ENCODE assay signal across 8 cellular contexts in the genomic region with DNA sequence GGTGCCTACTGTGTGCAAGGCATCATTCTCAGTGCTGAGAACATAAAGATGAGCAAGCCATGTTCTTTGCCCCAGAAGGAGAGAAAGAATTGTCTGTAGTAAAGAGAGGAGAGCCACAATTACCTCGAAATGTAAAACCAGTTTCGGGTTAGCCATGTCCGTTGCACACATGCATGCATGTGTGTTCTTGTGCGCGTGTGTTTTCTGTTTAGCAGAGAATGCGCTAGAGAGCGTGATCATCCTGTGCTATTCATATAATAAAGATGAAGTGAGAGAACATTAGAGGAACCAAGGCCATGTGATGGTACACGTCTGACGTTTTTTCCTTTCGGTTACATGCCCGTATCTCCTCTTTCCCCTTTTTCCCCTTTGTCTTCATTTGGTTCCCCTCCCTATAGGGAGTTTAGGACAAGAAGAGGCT.
DNase-seq lines count a peak whose midpoint lies in the region; ATAC-seq and TF ChIP-seq lines count a peak whose summit lies in the region.

No MANE protein-coding gene starts in this region.

- TF ChIP-seq CTCF in brain (conservative IDR thresholded peaks at IDR 0.05) (no peak), tibial nerve (IDR thresholded peaks at IDR 0.05) (no peak), PC-3 (conservative IDR thresholded peaks at IDR 0.05; ENCODE audit: low read depth, low read length) (no peak)

- intact Hi-C loops in Right ventricle myocardium superior (cut with DNase I): no loop called here
- intact Hi-C loops in cardiac septum (cut with DNase I): no loop called here
- intact Hi-C loops in PC-3 (cut with micrococcal nuclease): no loop called here

- no peak overlapping the region for H3K4me2 ChIP-seq in PC-3 (ENCODE audit: low read length)

- POLR2A ChIA-PET in PC-3 (lab: Charles Lee; ENCODE audit: unreplicated experiment): no interaction called here

- WGBS in tibial nerve, 2 donors: 82 to 87% methylated on average over 11 of the region's 11 CpGs

- H3F3A ChIP-seq in PC-3 (ENCODE audit: low read length, unreplicated experiment): no peaks in the 10 kb centered on the region

- H3K9ac ChIP-seq in PC-3 (ENCODE audit: low read length): no peak overlapping the region

- H3K27ac Mint-ChIP-seq in brain: peak overlapping the region in 3 of 5 experiments; percentile 52 to 68 (median 60)

- no peaks in the 10 kb centered on the region for H4K20me1 ChIP-seq in PC-3 (ENCODE audit: low read length)

- peaks cover 36% of the 10 kb centered on the region for H3K4me1 Mint-ChIP-seq in brain

- TF ChIP-seq POLR2A in tibial nerve (IDR thresholded peaks at IDR 0.05): peak in 1 of 2 donors; percentile 18

- ATAC-seq in Right ventricle myocardium superior (ENCODE audit: poor library complexity): peak; percentile 16
- ATAC-seq in HG03103 (IDR thresholded peaks at IDR 0.05; ENCODE audit: low read depth, unreplicated experiment): peak; percentile 31
- ATAC-seq in PC-3: no peak

- H3K27me3 ChIP-seq in tibial nerve: no peaks in the 10 kb centered on the region
- peaks cover 34% of the 10 kb centered on the region for H3K27me3 ChIP-seq in PC-3 (ENCODE audit: low read length)

- no peaks in the 10 kb centered on the region for H3K9me2 ChIP-seq in PC-3 (replicated peaks; ENCODE audit: low read length)

- H3K27me3 Mint-ChIP-seq in brain: no peaks in the 10 kb centered on the region

- H3K4me1 ChIP-seq in tibial nerve: peaks cover 0 to 88% (median 35%) of the 10 kb centered on the region in 4 donors
- no peaks in the 10 kb centered on the region for H3K4me1 ChIP-seq in PC-3 (ENCODE audit: insufficient read depth, low read length)

- H3K9me3 ChIP-seq in tibial nerve (no peaks in the 10 kb centered on the region), PC-3 (ENCODE audit: low read length) (no peaks in the 10 kb centered on the region)

- H3K36me3 ChIP-seq in tibial nerve (peaks cover 0 to 67% (median 0%) of the 10 kb centered on the region in 3 donors), PC-3 (ENCODE audit: low read depth, low read length) (no peaks in the 10 kb centered on the region)

- H3K36me3 Mint-ChIP-seq in brain: peaks cover 34% of the 10 kb centered on the region

- peak; percentile 34 to 78 for TF ChIP-seq EP300 in tibial nerve (IDR thresholded peaks at IDR 0.05)

- H3K27ac ChIP-seq in tibial nerve: peak overlapping the region in 3 of 4 donors; percentile 58 to 95 (median 59)
- no peak overlapping the region for H3K27ac ChIP-seq in PC-3 (ENCODE audit: low read length)

- no peak overlapping the region for H2AFZ ChIP-seq in PC-3 (ENCODE audit: low read length)

- DNase-seq in Right ventricle myocardium superior (no peak), cardiac septum (ENCODE audit: low spot score) (no peak), tibial nerve (ENCODE audit: low spot score in 2 of 2) (peak in 1 of 2 donors; percentile 43), SW480 (ENCODE audit: low spot score) (no peak), PC-3 (no peak), kidney glomerular epithelial cell (lab: John Stamatoyannopoulos, UW) (no peak)

- CTCF ChIA-PET in PC-3 (lab: Charles Lee): no interaction called here

- peak overlapping the region in 1 of 4 donors; percentile 19 for H3K4me3 ChIP-seq in tibial nerve
- H3K4me3 ChIP-seq in PC-3 (ENCODE audit: low read length): no peak overlapping the region

- no peaks in the 10 kb centered on the region for H3K79me2 ChIP-seq in PC-3 (ENCODE audit: low read length)

- no peaks in the 10 kb centered on the region for H3K9me3 Mint-ChIP-seq in brain

- H3K4me3 Mint-ChIP-seq in brain: peak overlapping the region in 1 of 5 experiments; percentile 23

- BruUV-seq in PC-3 (replicated peaks; lab: Mats Ljungman, UMichigan): no TSS peak
